In the genomic region with DNA sequence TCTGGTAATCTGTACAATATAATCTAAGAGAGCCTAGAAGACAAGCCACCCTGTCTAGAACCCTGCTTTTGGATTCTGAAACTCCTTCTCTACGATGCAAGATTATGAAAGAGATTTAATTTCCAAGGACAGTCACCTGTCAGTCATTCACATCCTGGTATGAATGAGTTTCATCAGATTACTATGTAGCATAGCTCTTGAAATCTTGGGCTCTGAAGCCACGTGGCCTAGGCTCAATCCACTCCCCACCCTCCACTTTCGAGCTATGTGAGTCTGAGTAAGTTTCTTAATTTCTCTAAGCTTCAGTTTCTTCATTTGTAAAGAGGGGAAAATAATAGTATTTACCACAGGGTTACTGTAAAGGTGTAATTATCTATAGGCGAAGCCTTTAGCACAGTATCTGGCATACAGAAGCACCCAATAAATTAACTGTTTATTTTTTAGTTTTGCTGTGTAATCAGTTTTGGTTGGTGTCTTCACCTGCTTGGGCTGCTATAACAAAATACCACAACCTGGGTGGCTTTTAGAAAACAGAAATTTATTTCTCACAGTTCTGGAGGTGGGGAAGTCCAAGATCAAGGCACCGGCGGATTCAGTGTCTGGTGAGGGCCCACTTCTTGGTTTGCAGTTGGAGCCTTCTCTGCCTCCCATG, we compare ENCODE assay signal across 1 cellular context.
TF ChIP-seq lines count a peak whose summit lies in the region.

No MANE protein-coding gene starts in this region.

TF ChIP-seq in HCT116, 20 proteins besides CTCF, POLR2A, EP300 and RAD21:
- TF ChIP-seq SP1 (IDR thresholded peaks at IDR 0.05; ENCODE audit: low read depth) (peak; percentile 29; the same call in 1 of the 2 replicates), TCF7L2 (IDR thresholded peaks at IDR 0.05; ENCODE audit: borderline replicate concordance, extremely low read depth, insufficient read depth, insufficient read length) (no peak), EZH2phosphoT487 (IDR thresholded peaks at IDR 0.05; ENCODE audit: borderline replicate concordance) (no peak), EGR1 (IDR thresholded peaks at IDR 0.05; ENCODE audit: low read depth) (no peak)
TF ChIP-seq in HCT116: peak in this region for 1.
